Comparison of ENCODE assay signal across 7 cellular contexts in genomic region chr2:112431587-112432295, GRCh38. TPM values are rescaled to one million over a fixed set of nuclear protein-coding genes. Genes with fewer than 3 reads are reported as not detected.
DNase-seq lines count a peak whose midpoint lies in the region; ATAC-seq and TF ChIP-seq lines count a peak whose summit lies in the region.
"Not testable (repeated sequence)": the region's sequence is repeated elsewhere in the genome, so short reads cannot be mapped to it uniquely, and the experiment has no call there.

No MANE protein-coding gene starts in this region.

- H4K20me1 ChIP-seq in HCT116 (ENCODE audit: insufficient read depth), result not testable (repeated sequence)

- not testable (repeated sequence) for TF ChIP-seq CTCF in HCT116 (IDR thresholded peaks at IDR 0.05 in 2 of 3, conservative IDR thresholded peaks at IDR 0.05 in 1 of 3; ENCODE audit: borderline replicate concordance in 1 of 3, insufficient read depth in 1 of 3, low read depth in 2 of 3, low read length in 2 of 3); dorsolateral prefrontal cortex (IDR thresholded peaks at IDR 0.05 in 54 of 56, conservative IDR thresholded peaks at IDR 0.05 in 2 of 56; ENCODE audit: low read depth in 1 of 56, partially characterized antibody in 56 of 56); heart left ventricle (IDR thresholded peaks at IDR 0.05); spleen (IDR thresholded peaks at IDR 0.05 in 8 of 11, conservative IDR thresholded peaks at IDR 0.05 in 3 of 11)

- H3K27ac Mint-ChIP-seq in T-helper 17 cell (peak overlapping the region; percentile 79), naive B cell (peak overlapping the region in 4 of 6 donors; percentile 24 to 79 (median 55))
- H3K27ac Mint-ChIP-seq in activated naive CD8-positive, alpha-beta T cell, result peak overlapping the region; percentile 73

- peak overlapping the region; percentile 49 for H3K4me2 ChIP-seq in HCT116 (ENCODE audit: low read length)

- peak; percentile 27; the same call in 1 of the 2 replicates for TF ChIP-seq RAD21 in HCT116 (IDR thresholded peaks at IDR 0.05; ENCODE audit: low read depth)

- peak overlapping the region; percentile 86 for H3K4me3 Mint-ChIP-seq in T-helper 17 cell
- peak overlapping the region; percentile 87 for H3K4me3 Mint-ChIP-seq in activated naive CD8-positive, alpha-beta T cell
- H3K4me3 Mint-ChIP-seq in naive B cell, result peak overlapping the region; percentile 71 to 91 (median 82)

- H3K4me3 ChIP-seq in HCT116 (replicated peaks in 1 of 2; ENCODE audit: low read depth in 1 of 2, low read length in 2 of 2), result peak overlapping the region; percentile 43 to 53; a peak in 2 of 4 replicates
- H3K4me3 ChIP-seq in dorsolateral prefrontal cortex, result peak overlapping the region in 52 of 59 donors; percentile 47 to 79 (median 64)
- peak overlapping the region in 9 of 12 donors; percentile 34 to 79 (median 64) for H3K4me3 ChIP-seq in heart left ventricle
- peak overlapping the region in 5 of 8 donors; percentile 53 to 76 (median 57) for H3K4me3 ChIP-seq in spleen

- CTCF ChIA-PET in HCT116 (lab: Charles Lee), result interaction anchor here (0.8 kb wide), 1 partner anchor 310 kb away, joined by 3 read pairs; no protein-coding TSS in a partner anchor

- WGBS in heart left ventricle, 4 donors, result 91 to 93% (median 92%) methylated on average over 21 of the region's 21 CpGs
- 92 to 94% (median 93%) methylated on average over 21 of the region's 21 CpGs for WGBS in spleen, 5 donors

- intact Hi-C loops in HCT116 (cut with micrococcal nuclease), result loop anchor here (5.0 kb wide), 2 partner anchors 174 to 309 kb away; partner anchors contain the start of gene ZC3H8
- intact Hi-C loops in dorsolateral prefrontal cortex (cut with DNase I), result loop anchor here (5.0 kb wide), 3 partner anchors 151 to 309 kb away; partner anchors contain the start of genes CHCHD5 (in 1 of the 2) and ZC3H6 (in 1 of the 2)
- intact Hi-C loops in heart left ventricle (cut with DNase I), result loop anchor here in 4 of 10 donors (5.0 to 10.0 kb wide), 2 partner anchors 167 to 174 kb away; partner anchors contain the start of gene ZC3H8 (in 3 of the 4)
- intact Hi-C loops in spleen (cut with DNase I; ENCODE audit: low total_unique reads), result loop anchor here (10.0 kb wide), 1 partner anchor 307 kb away; no protein-coding TSS in a partner anchor

- not testable (repeated sequence) for H3K27me3 ChIP-seq in HCT116 (ENCODE audit: insufficient read depth, low read length); dorsolateral prefrontal cortex; heart left ventricle; spleen (replicated peaks in 1 of 7)

- not testable (repeated sequence) for H2AFZ ChIP-seq in HCT116 (ENCODE audit: low read depth, low read length, poor library complexity, severe bottlenecking)

- not testable (repeated sequence) for H3K4me1 ChIP-seq in HCT116 (ENCODE audit: control insufficient read depth in 1 of 2, insufficient read depth in 2 of 2, low read length in 2 of 2)
- H3K4me1 ChIP-seq in heart left ventricle, result peaks cover 0 to 10% (median 1%) of the 10 kb centered on the region in 12 donors
- H3K4me1 ChIP-seq in spleen, result peaks cover 0 to 24% (median 12%) of the 10 kb centered on the region in 6 donors

- not testable (repeated sequence) for H3K36me3 ChIP-seq in HCT116 (ENCODE audit: control insufficient read depth in 1 of 2, insufficient read depth in 2 of 2, low read length in 2 of 2); heart left ventricle; spleen

- BruUV-seq in HCT116 (replicated peaks; lab: Mats Ljungman, UMichigan), result not testable (repeated sequence)

- not testable (repeated sequence) for H3K36me3 Mint-ChIP-seq in T-helper 17 cell (ENCODE audit: low read depth); activated naive CD8-positive, alpha-beta T cell; naive B cell

- H3K9me2 ChIP-seq in HCT116 (ENCODE audit: insufficient read depth), result not testable (repeated sequence)

- H3K4me1 Mint-ChIP-seq in T-helper 17 cell, result peaks cover 13% of the 10 kb centered on the region
- H3K4me1 Mint-ChIP-seq in activated naive CD8-positive, alpha-beta T cell (ENCODE audit: low read depth), result peaks cover 18% of the 10 kb centered on the region
- peaks cover 4 to 18% (median 11%) of the 10 kb centered on the region in 3 donors for H3K4me1 Mint-ChIP-seq in naive B cell

- not testable (repeated sequence) for H3K9me3 Mint-ChIP-seq in activated naive CD8-positive, alpha-beta T cell (ENCODE audit: low read depth); naive B cell

- H3K9ac ChIP-seq in HCT116 (ENCODE audit: low read length), result not testable (repeated sequence)

- RAD21 ChIA-PET in HCT116 (lab: Charles Lee; ENCODE audit: low non-redundant PET in 1 of 2, low total read pairs in 2 of 2, uncharacterized antibody in 2 of 2, unreplicated experiment in 2 of 2), result not testable (repeated sequence)

- not testable (repeated sequence) for H3K27me3 Mint-ChIP-seq in T-helper 17 cell; activated naive CD8-positive, alpha-beta T cell; naive B cell

- not testable (repeated sequence) for H3K9me3 ChIP-seq in HCT116 (ENCODE audit: control insufficient read depth in 1 of 2, insufficient read depth in 1 of 2, low read depth in 1 of 2, low read length in 2 of 2); T-helper 17 cell (ENCODE audit: control insufficient read depth, low read length, poor library complexity, severe bottlenecking); heart left ventricle; spleen

- not testable (repeated sequence) for H3K27ac ChIP-seq in HCT116 (ENCODE audit: low read depth, low read length)
- peak overlapping the region in 24 of 59 donors; percentile 1 to 89 (median 76) for H3K27ac ChIP-seq in dorsolateral prefrontal cortex
- H3K27ac ChIP-seq in heart left ventricle, result peak overlapping the region in 8 of 12 donors; percentile 73 to 95 (median 84)
- peak overlapping the region in 1 of 8 donors; percentile 89 for H3K27ac ChIP-seq in spleen

- POLR2A ChIA-PET in HCT116 (lab: Charles Lee), result not testable (repeated sequence)

- DNase-seq in HCT116 (ENCODE audit: low read depth, low spot score); T-helper 17 cell; dorsolateral prefrontal cortex; heart left ventricle; naive B cell; spleen: not testable (repeated sequence)

- H3K79me2 ChIP-seq in HCT116 (ENCODE audit: insufficient read depth, low read length), result not testable (repeated sequence)

- ATAC-seq in HCT116; T-helper 17 cell; heart left ventricle; naive B cell (ENCODE audit: low read depth in 2 of 2): not testable (repeated sequence)

- not testable (repeated sequence) for TF ChIP-seq POLR2A in HCT116 (IDR thresholded peaks at IDR 0.05; ENCODE audit: borderline replicate concordance, extremely low read depth, insufficient read depth, insufficient read length); heart left ventricle (IDR thresholded peaks at IDR 0.05); spleen (IDR thresholded peaks at IDR 0.05)

RNA-seq across cellular contexts. Expression of gene RGPD8, which starts 1.7 kb away (rescaled TPM):
- 11.0 TPM for total RNA-seq in HCT116 (2021; ENCODE audit: unreplicated experiment)
- 1.4 and 1.6 TPM in 2 replicates for polyA plus RNA-seq in HCT116 (2012)
- total RNA-seq in T-helper 17 cell, result 10 to 100 TPM; 42.7 to 60.6 TPM
- 10 to 100 TPM; 22.6 to 76.9 (median 45.9) TPM for total RNA-seq in dorsolateral prefrontal cortex
- 1 to 10 TPM; 4.2 to 9.0 (median 7.0) TPM for total RNA-seq in heart left ventricle
- polyA plus RNA-seq in heart left ventricle, result 1 to 10 TPM; 1.4 to 2.0 TPM
- polyA plus RNA-seq in naive B cell (ENCODE audit: low read depth in 6 of 6), result 1 to 10 TPM; 2.2 to 6.1 (median 3.9) TPM
- total RNA-seq in spleen, result 10 to 100 TPM; 11.1 to 35.4 (median 18.9) TPM
- 1 to 10 TPM in 1 of 3 donors, under 1 TPM in 2; 0.09 to 1.3 (median 0.49) TPM for polyA plus RNA-seq in spleen

RNA-seq across cellular contexts. Expression of gene TTL, which starts 50.2 kb away (rescaled TPM):
- total RNA-seq in HCT116 (2021; ENCODE audit: unreplicated experiment), result 58.7 TPM
- 13.2 and 18.0 TPM in 2 replicates for polyA plus RNA-seq in HCT116 (2012)
- 10 to 100 TPM; 18.8 to 20.6 TPM for total RNA-seq in T-helper 17 cell
- 10 to 100 TPM; 43.6 to 88.0 (median 62.9) TPM for total RNA-seq in dorsolateral prefrontal cortex
- 10 to 100 TPM; 25.2 to 55.3 (median 46.6) TPM for total RNA-seq in heart left ventricle
- 10 to 100 TPM; 13.0 to 29.0 TPM for polyA plus RNA-seq in heart left ventricle
- 1 to 10 TPM; 1.1 to 5.8 (median 2.8) TPM for polyA plus RNA-seq in naive B cell (ENCODE audit: low read depth in 6 of 6)
- total RNA-seq in spleen, result 10 to 100 TPM; 17.6 to 29.8 (median 27.1) TPM
- 10 to 100 TPM in 1 of 3 donors, 1 to 10 TPM in 2; 8.1 to 12.7 (median 9.1) TPM for polyA plus RNA-seq in spleen
